Comparison of ENCODE assay signal across 25 cellular contexts in the genomic region with DNA sequence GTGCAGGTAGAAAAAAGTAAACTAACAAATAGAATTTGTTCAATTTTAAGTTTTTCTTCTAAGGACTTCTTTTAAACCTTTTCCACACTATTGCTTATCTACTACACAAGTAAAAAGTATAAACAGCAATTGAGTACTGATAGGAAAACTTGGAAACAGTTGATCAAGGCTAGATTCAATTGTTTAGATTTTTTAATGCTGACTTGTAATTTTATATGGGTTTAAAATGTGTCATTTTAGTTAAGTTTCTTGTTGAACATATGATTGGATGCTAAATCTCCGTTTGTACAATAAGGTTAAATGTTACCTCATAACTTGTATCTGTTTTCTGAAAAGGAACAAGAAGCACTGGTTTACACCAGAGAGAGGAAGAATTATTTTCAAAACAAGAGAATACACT. TPM values are rescaled to one million over a fixed set of nuclear protein-coding genes. Genes with fewer than 3 reads are reported as not detected.
DNase-seq lines count a peak whose midpoint lies in the region; ATAC-seq, FAIRE-seq and TF ChIP-seq lines count a peak whose summit lies in the region.
"Had no signal": no experiment of that assay in that cellular context is flagged by ENCODE, and none has a peak within 500 bp of the region (broad histone marks: within the 10 kb centered on the region; RNA-seq: fewer than 3 reads in every experiment).

No MANE protein-coding gene starts in this region.

- peaks cover 16% of the 10 kb centered on the region for H3K4me1 ChIP-seq in A549
- peaks cover 49% of the 10 kb centered on the region for H3K4me1 ChIP-seq in Loucy (ENCODE audit: insufficient read depth, low read length, poor library complexity, severe bottlenecking)
- H3K4me1 ChIP-seq in suprapubic skin: peaks cover 6% of the 10 kb centered on the region
- peaks cover 0 to 17% (median 0%) of the 10 kb centered on the region in 3 donors for H3K4me1 ChIP-seq in gastroesophageal sphincter
- H3K4me1 ChIP-seq: BE2C had no signal

- peaks cover 22% of the 10 kb centered on the region for H4K20me1 ChIP-seq in Loucy (ENCODE audit: insufficient read depth, low read length, poor library complexity, severe bottlenecking)

- WGBS in A549 (ENCODE audit: missing lambda C conversion rate): 89% methylated on average over 1 of the region's 1 CpG
- 76% methylated on average over 1 of the region's 1 CpG for WGBS in suprapubic skin
- WGBS in gastroesophageal sphincter (ENCODE audit: low coverage in 1 of 2), 2 donors: 68 to 76% methylated on average over 1 of the region's 1 CpG

- TF ChIP-seq RAD21 in A549 (conservative IDR thresholded peaks at IDR 0.05 in 1 of 2, IDR thresholded peaks at IDR 0.05 in 1 of 2): no peak

- in situ Hi-C loops in GM13977 (cut with MboI; ENCODE audit: low pct_unique_long_range_greater_than_20kb, low sequenced_read_pairs, unreplicated experiment): no loop called here

- H2AFZ ChIP-seq in Loucy (ENCODE audit: low read length): no peak overlapping the region
- H2AFZ ChIP-seq: GM23338 had no signal

- FAIRE-seq in A204.1 (lab: Jason Lieb, UNC) (peak; percentile 3), A549 (lab: Jason Lieb, UNC) (no peak)
- FAIRE-seq: D721Med, GM12878, GM18507 had no signal

- POLR2A ChIA-PET in A549 (lab: Yijun Ruan, JAX): no interaction called here

- H3K4me3 ChIP-seq in A549 (no peak overlapping the region), Loucy (ENCODE audit: low read length, poor library complexity, severe bottlenecking) (no peak overlapping the region), suprapubic skin (no peak overlapping the region), gastroesophageal sphincter (no peak overlapping the region)
- H3K4me3 ChIP-seq: BLaER1 treated with 17β-estradiol and CSF1 and Interleukin-3, amounts not matched to agents 10 nM and 100 nM; GM12878; GM23338 had no signal

- no peak overlapping the region for H3K4me2 ChIP-seq in A549
- H3K4me2 ChIP-seq in Loucy (ENCODE audit: low read depth, low read length, poor library complexity, severe bottlenecking): peak overlapping the region; percentile 46
- H3K4me2 ChIP-seq: BLaER1 treated with 17β-estradiol and CSF1 and Interleukin-3, amounts not matched to agents 10 nM and 100 nM; GM23338 had no signal

- TF ChIP-seq POLR2A in A549 (IDR thresholded peaks at IDR 0.05; ENCODE audit: low read length) (no peak), suprapubic skin (IDR thresholded peaks at IDR 0.05) (no peak), gastroesophageal sphincter (IDR thresholded peaks at IDR 0.05) (no peak)

- peaks cover 66% of the 10 kb centered on the region for H3K79me2 ChIP-seq in Loucy (ENCODE audit: insufficient read depth, low read length)

- no peak overlapping the region for H3K9ac ChIP-seq in Loucy (ENCODE audit: low read depth, low read length, poor library complexity, severe bottlenecking)
- H3K9ac ChIP-seq: BLaER1 treated with 17β-estradiol and CSF1 and Interleukin-3, amounts not matched to agents 10 nM and 100 nM had no signal

- H3F3A ChIP-seq in Loucy (ENCODE audit: low read depth): no peaks in the 10 kb centered on the region

- no peaks in the 10 kb centered on the region for H3K9me2 ChIP-seq in Loucy (replicated peaks; ENCODE audit: low read depth, low read length)

- no peak for TF ChIP-seq CTCF in A549 (IDR thresholded peaks at IDR 0.05)
- TF ChIP-seq CTCF in Loucy (conservative IDR thresholded peaks at IDR 0.05; ENCODE audit: low read length): no peak
- no peak for TF ChIP-seq CTCF in neural crest cell (conservative IDR thresholded peaks at IDR 0.05)
- TF ChIP-seq CTCF in suprapubic skin (IDR thresholded peaks at IDR 0.05): no peak
- no peak for TF ChIP-seq CTCF in gastroesophageal sphincter (IDR thresholded peaks at IDR 0.05)
- no peak for TF ChIP-seq CTCF in GM13977 (IDR thresholded peaks at IDR 0.05; ENCODE audit: extremely low read depth, insufficient read depth, missing control alignments)

- TF ChIP-seq EP300 in A549 (IDR thresholded peaks at IDR 0.05): no peak
- TF ChIP-seq EP300 in suprapubic skin (IDR thresholded peaks at IDR 0.05): no peak
- no peak for TF ChIP-seq EP300 in gastroesophageal sphincter (IDR thresholded peaks at IDR 0.05)

- H3K27ac ChIP-seq in A549 (no peak overlapping the region), suprapubic skin (no peak overlapping the region), gastroesophageal sphincter (no peak overlapping the region)
- H3K27ac ChIP-seq: BLaER1 treated with 17β-estradiol and CSF1 and Interleukin-3, amounts not matched to agents 10 nM and 100 nM had no signal

- H3K27ac Mint-ChIP-seq in neural crest cell (ENCODE audit: unreplicated experiment): no peak overlapping the region
- H3K27ac Mint-ChIP-seq: CD14-positive monocyte; CD4-positive, alpha-beta T cell; GM23338; H9 had no signal

- no peaks in the 10 kb centered on the region for H3K36me3 Mint-ChIP-seq in neural crest cell (ENCODE audit: low read depth)

- H3K27me3 Mint-ChIP-seq in neural crest cell (ENCODE audit: low read depth): no peaks in the 10 kb centered on the region
- H3K27me3 Mint-ChIP-seq: CD4-positive, alpha-beta T cell; CD8-positive, alpha-beta memory T cell had no signal

- no peak for ATAC-seq in A549
- ATAC-seq in gastroesophageal sphincter: no peak
- ATAC-seq: GM12878, GM23338, HCT116 had no signal

- no peaks in the 10 kb centered on the region for H3K27me3 ChIP-seq in Loucy (ENCODE audit: insufficient read depth, low read length, poor library complexity, severe bottlenecking)
- no peaks in the 10 kb centered on the region for H3K27me3 ChIP-seq in suprapubic skin
- no peaks in the 10 kb centered on the region for H3K27me3 ChIP-seq in gastroesophageal sphincter
- H3K27me3 ChIP-seq: BE2C; BLaER1 treated with 17β-estradiol and CSF1 and Interleukin-3, amounts not matched to agents 10 nM and 100 nM had no signal

- peaks cover 15% of the 10 kb centered on the region; the same call in 1 of the 2 replicates for H3K36me3 ChIP-seq in Loucy (ENCODE audit: insufficient read depth, low read length)
- H3K36me3 ChIP-seq in suprapubic skin: no peaks in the 10 kb centered on the region
- peaks cover 0 to 11% of the 10 kb centered on the region in 2 donors for H3K36me3 ChIP-seq in gastroesophageal sphincter
- H3K36me3 ChIP-seq: BE2C had no signal

- no peaks in the 10 kb centered on the region for H3K9me3 ChIP-seq in A549
- no peaks in the 10 kb centered on the region for H3K9me3 ChIP-seq in Loucy (ENCODE audit: insufficient read depth, low read depth, low read length)
- no peaks in the 10 kb centered on the region for H3K9me3 ChIP-seq in suprapubic skin
- H3K9me3 ChIP-seq in gastroesophageal sphincter: no peaks in the 10 kb centered on the region
- H3K9me3 ChIP-seq: BE2C; BLaER1 treated with 17β-estradiol and CSF1 and Interleukin-3, amounts not matched to agents 10 nM and 100 nM had no signal

- peaks cover 10% of the 10 kb centered on the region for H3K4me1 Mint-ChIP-seq in neural crest cell

- no peaks in the 10 kb centered on the region for H3K9me3 Mint-ChIP-seq in neural crest cell
- H3K9me3 Mint-ChIP-seq: CD14-positive monocyte; CD4-positive, alpha-beta T cell; CD8-positive, alpha-beta memory T cell; GM23338; H9 had no signal

- peak overlapping the region; percentile 14 for H3K4me3 Mint-ChIP-seq in neural crest cell
- H3K4me3 Mint-ChIP-seq: CD14-positive monocyte; CD4-positive, alpha-beta T cell; CD8-positive, alpha-beta memory T cell; GM23338; H9 had no signal

- CTCF ChIA-PET in A549 (lab: Yijun Ruan, JAX): no interaction called here

- no peak for DNase-seq in A549 (ENCODE audit: low read depth in 1 of 2, low spot score in 1 of 2)
- no peak for DNase-seq in neural crest cell (ENCODE audit: low read depth, low spot score)
- no peak for DNase-seq in suprapubic skin (ENCODE audit: low spot score in 2 of 2)
- no peak for DNase-seq in GM13977 (ENCODE audit: low spot score)
- DNase-seq: ACHN; AML-193; BE2C; CD4-positive, alpha-beta T cell; CD8-positive, alpha-beta memory T cell; DMS 273 treated with DMSO at 0.1 percent for 48 hours; DMS79; EL; GDM1; H9 had no signal

TF ChIP-seq in A549, 52 proteins besides CTCF, POLR2A, EP300 and RAD21:
- TF ChIP-seq MAFK (IDR thresholded peaks at IDR 0.05; ENCODE audit: partially characterized antibody) (peak; percentile 65), CBX8 (IDR thresholded peaks at IDR 0.05) (no peak)

RNA-seq across cellular contexts. Expression of a gene that starts 5.5 kb away (rescaled TPM):
- polyA plus RNA-seq in A549 (2011; rRNA removed): 3.7 and 4.0 TPM in 2 replicates
- polyA plus RNA-seq in A549 (2012; cell fraction: cytosol; rRNA removed): 0.57 and 0.66 TPM in 2 replicates
- 0.44 and 0.83 TPM in 2 replicates for polyA plus RNA-seq in A549 (2012; cell fraction: nucleus; rRNA removed)
- 4.5 to 5.5 TPM (median 5.2 TPM) in 3 replicates for polyA plus RNA-seq in A549 (2017; fragmentation: RNase III; extraction: RNeasy Plus Mini Kit Qiagen cat#74134 plus additional on column Dnase treatment)
- 0.87 and 1.6 TPM in 2 replicates for polyA minus RNA-seq in A549 (2011; rRNA and poly(A)+ RNA removed)
- 14.9 and 15.2 TPM in 2 replicates for total RNA-seq in neural crest cell
- total RNA-seq in suprapubic skin: 1 to 10 TPM; 2.1 to 3.8 (median 2.4) TPM
- 1 to 10 TPM; 2.8 to 4.0 (median 3.0) TPM for total RNA-seq in gastroesophageal sphincter

RNA-seq across cellular contexts. Expression of a gene that starts 5.7 kb away (rescaled TPM):
- 14.0 and 21.7 TPM in 2 replicates for polyA plus RNA-seq in A549 (2011; rRNA removed)
- polyA plus RNA-seq in A549 (2012; cell fraction: cytosol; rRNA removed): 2.3 and 3.4 TPM in 2 replicates
- 1.7 and 3.5 TPM in 2 replicates for polyA plus RNA-seq in A549 (2012; cell fraction: nucleus; rRNA removed)
- polyA plus RNA-seq in A549 (2017; fragmentation: RNase III; extraction: RNeasy Plus Mini Kit Qiagen cat#74134 plus additional on column Dnase treatment): 9.9 to 12.4 TPM (median 11.6 TPM) in 3 replicates
- 2.8 and 3.1 TPM in 2 replicates for polyA minus RNA-seq in A549 (2011; rRNA and poly(A)+ RNA removed)
- 14.6 and 17.8 TPM in 2 replicates for total RNA-seq in neural crest cell
- 10 to 100 TPM; 10.8 to 33.7 (median 13.5) TPM for total RNA-seq in suprapubic skin
- 10 to 100 TPM in 3 of 4 donors, 1 to 10 TPM in 1; 6.1 to 24.9 (median 19.4) TPM for total RNA-seq in gastroesophageal sphincter

RNA-seq across cellular contexts. Expression of a gene that starts 50.8 kb away (rescaled TPM):
- polyA plus RNA-seq in A549 (2011; rRNA removed): 0.33 and 0.45 TPM in 2 replicates
- 0.06 and 0.08 TPM in 2 replicates for polyA plus RNA-seq in A549 (2012; cell fraction: cytosol; rRNA removed)
- polyA plus RNA-seq in A549 (2012; cell fraction: nucleus; rRNA removed): 0.10 and 0.36 TPM in 2 replicates
- polyA plus RNA-seq in A549 (2017; fragmentation: RNase III; extraction: RNeasy Plus Mini Kit Qiagen cat#74134 plus additional on column Dnase treatment): 0.24 to 0.45 TPM (median 0.32 TPM) in 3 replicates
- 0.12 and 0.19 TPM in 2 replicates for polyA minus RNA-seq in A549 (2011; rRNA and poly(A)+ RNA removed)
- total RNA-seq in neural crest cell: 1.3 and 1.4 TPM in 2 replicates
- 1 to 10 TPM in 1 of 4 donors, under 1 TPM in 3; 0.45 to 3.7 (median 0.73) TPM for total RNA-seq in suprapubic skin
- total RNA-seq in gastroesophageal sphincter: 1 to 10 TPM in 1 of 4 donors, under 1 TPM in 2, not detected in 1; 0.69 to 1.6 (median 0.78) TPM
- total RNA-seq: A172 had no signal
- polyA plus RNA-seq: CD8-positive, alpha-beta memory T cell had no signal
